8 cellular contexts compared by ENCODE assay signal in genomic region chr11:33899383-33900037, GRCh38. TPM values are rescaled to one million over a fixed set of nuclear protein-coding genes. Genes with fewer than 3 reads are reported as not detected.
DNase-seq lines count a peak whose midpoint lies in the region; ATAC-seq, FAIRE-seq and TF ChIP-seq lines count a peak whose summit lies in the region.

No MANE protein-coding gene starts in this region.

- DNase-seq in COLO829 (ENCODE audit: low spot score) (peak; percentile 87), RCC 7860 (ENCODE audit: low spot score) (peak; percentile 4), fibroblast of villous mesenchyme (ENCODE audit: low read depth) (peak; percentile 33), omental fat pad (ENCODE audit: low spot score) (peak; percentile 44), GM12892 (ENCODE audit: insufficient read length) (no peak), NCI-H187 (lab: John Stamatoyannopoulos, UW) (no peak)
- no peak for DNase-seq in activated CD8-positive, alpha-beta memory T cell treated with anti-CD3 and anti-CD28 coated beads, Interleukin-2, amount 50 U/mL, for 48 hours

- TF ChIP-seq CTCF in fibroblast of villous mesenchyme (IDR thresholded peaks at IDR 0.05; ENCODE audit: insufficient read depth, low read depth, low read length) (no peak), omental fat pad (IDR thresholded peaks at IDR 0.05) (no peak)

- no peak overlapping the region for H3K4me3 ChIP-seq in fibroblast of villous mesenchyme (ENCODE audit: low read depth, low read length)

- peak; percentile 80 for ATAC-seq in omental fat pad (ENCODE audit: low FRiP score)
- no peak for ATAC-seq in HG03469 (IDR thresholded peaks at IDR 0.05; ENCODE audit: unreplicated experiment)

- FAIRE-seq in RCC 7860 (lab: Jason Lieb, UNC): no peak
- no peak for FAIRE-seq in GM12892 (lab: Jason Lieb, UNC)

- TF ChIP-seq POLR2A in GM12892 (IDR thresholded peaks at IDR 0.05; ENCODE audit: low read depth, low read length): no peak

RNA-seq across cellular contexts. Expression of gene LMO2, which starts 7.6 kb away (rescaled TPM):
- total RNA-seq in fibroblast of villous mesenchyme: under 0.01 TPM in 2 replicates
- 10 to 100 TPM in 3 of 4 donors, 1 to 10 TPM in 1; 9.4 to 53.3 (median 25.8) TPM for total RNA-seq in omental fat pad
- 21.5 TPM for polyA plus RNA-seq in GM12892 (2012; ENCODE audit: missing spikeins)

Comparison
In these comparisons a context has a peak if more than half of its experiments do, and no peak if none do; other contexts are left out.
1. DNase-seq: peak in COLO829 (single experiment), RCC 7860 (single experiment), fibroblast of villous mesenchyme (single experiment) and omental fat pad (single experiment); none in GM12892 (single experiment), NCI-H187 (0 of 2) and activated CD8-positive, alpha-beta memory T cell treated with anti-CD3 and anti-CD28 coated beads, Interleukin-2, amount 50 U/mL, for 48 hours (single experiment).
2. RNA of gene LMO2, which starts 7.6 kb away (total RNA-seq): 9.4 to 53.3 TPM in omental fat pad; under 0.01 TPM in fibroblast of villous mesenchyme; every median in the first group is over 10 times any median in the second.